ENCODE assay signal across 20 cellular contexts in genomic region chr22:49780281-49780991, GRCh38. TPM values are rescaled to one million over a fixed set of nuclear protein-coding genes. Genes with fewer than 3 reads are reported as not detected.
A peak's percentile ranks its signal among the peaks of the same experiment; 100 is the strongest.
DNase-seq lines count a peak whose midpoint lies in the region; TF ChIP-seq lines count a peak whose summit lies in the region.
"Had no signal": no experiment of that assay in that cellular context is flagged by ENCODE, and none has a peak within 500 bp of the region (broad histone marks: within the 10 kb centered on the region; RNA-seq: fewer than 3 reads in every experiment).

No MANE protein-coding gene starts in this region.

- peaks cover 16% of the 10 kb centered on the region for H3K36me3 ChIP-seq in cardiac muscle cell
- H3K36me3 ChIP-seq in right atrium auricular region = peaks cover 36% of the 10 kb centered on the region
- H3K36me3 ChIP-seq in stomach smooth muscle (ENCODE audit: control insufficient read depth in 2 of 2, insufficient read depth in 2 of 2, low read length in 2 of 2) = peaks cover 19 to 29% of the 10 kb centered on the region in 2 donors

- H3K4me1 Mint-ChIP-seq in dendritic cell treated with granulocyte-macrophage colony-stimulating factor and Interleukin-4, amounts not matched to agents 40 ng/mL and 50 ng/mL, for 4 days (ENCODE audit: low read depth) = peaks cover 15% of the 10 kb centered on the region
- no peaks in the 10 kb centered on the region for H3K4me1 Mint-ChIP-seq in mesothelial cell of epicardium
- no peaks in the 10 kb centered on the region for H3K4me1 Mint-ChIP-seq in activated T-helper 2 cell treated with anti-CD3 and anti-CD28 coated beads, Interferon-gamma antibody, Interleukin-2, Interleukin-4, amounts not matched to agents 10 μg/mL and 5 μg/mL and 100 μg/mL, durations not matched to agents 14 hours and 24 hours and 36 hours (ENCODE audit: low read depth)

- no peaks in the 10 kb centered on the region for H3K9me3 ChIP-seq in cardiac muscle cell (ENCODE audit: low read depth)
- H3K9me3 ChIP-seq in right atrium auricular region = no peaks in the 10 kb centered on the region
- no peaks in the 10 kb centered on the region for H3K9me3 ChIP-seq in stomach smooth muscle (ENCODE audit: control insufficient read depth in 2 of 2, low read length in 2 of 2)
- H3K9me3 ChIP-seq: body of pancreas, esophagus squamous epithelium had no signal

- no peaks in the 10 kb centered on the region for H3K9me3 Mint-ChIP-seq in dendritic cell treated with granulocyte-macrophage colony-stimulating factor and Interleukin-4, amounts not matched to agents 40 ng/mL and 50 ng/mL, for 4 days
- no peaks in the 10 kb centered on the region for H3K9me3 Mint-ChIP-seq in mesothelial cell of epicardium
- no peaks in the 10 kb centered on the region for H3K9me3 Mint-ChIP-seq in activated T-helper 2 cell treated with anti-CD3 and anti-CD28 coated beads, Interferon-gamma antibody, Interleukin-2, Interleukin-4, amounts not matched to agents 10 μg/mL and 5 μg/mL and 100 μg/mL, durations not matched to agents 14 hours and 24 hours and 36 hours
- H3K9me3 Mint-ChIP-seq: activated naive CD4-positive, alpha-beta T cell treated with anti-CD3 and anti-CD28 coated beads, Interleukin-2, amount 50 U/mL, for 24 hours; CD8-positive, alpha-beta memory T cell; stimulated activated naive CD8-positive, alpha-beta T cell treated with anti-CD3 and anti-CD28 coated beads, Interleukin-15, amount 100 ng/mL, for 72 hours had no signal

- TF ChIP-seq CTCF in cardiac muscle cell (IDR thresholded peaks at IDR 0.05; ENCODE audit: low read depth, low read length) (no peak), right atrium auricular region (IDR thresholded peaks at IDR 0.05) (no peak), mesothelial cell of epicardium (IDR thresholded peaks at IDR 0.05; ENCODE audit: unreplicated experiment) (no peak)

- intact Hi-C loops in dendritic cell treated with granulocyte-macrophage colony-stimulating factor and Interleukin-4, amounts not matched to agents 40 ng/mL and 50 ng/mL, for 4 days (cut with micrococcal nuclease) = no loop called here
- intact Hi-C loops in activated T-helper 2 cell treated with anti-CD3 and anti-CD28 coated beads, Interferon-gamma antibody, Interleukin-2, Interleukin-4, amounts not matched to agents 10 μg/mL and 5 μg/mL and 100 μg/mL, durations not matched to agents 14 hours and 24 hours and 36 hours (cut with micrococcal nuclease) = no loop called here

- DNase-seq in cardiac muscle cell (ENCODE audit: low read depth in 1 of 2, low spot score in 1 of 2) = no peak
- no peak for DNase-seq in right atrium auricular region (ENCODE audit: low spot score)
- DNase-seq in mesothelial cell of epicardium (ENCODE audit: low spot score in 2 of 2, unreplicated experiment in 2 of 2) = no peak
- DNase-seq in SKM-1 (lab: John Stamatoyannopoulos, UW; ENCODE audit: unreplicated experiment) = no peak
- DNase-seq in NCI-H2029 treated with DMSO at 0.1 percent for 48 hours (lab: John Stamatoyannopoulos, UW) = no peak
- DNase-seq in activated T-helper 2 cell treated with anti-CD3 and anti-CD28 coated beads, Interferon-gamma antibody, Interleukin-2, Interleukin-4, amounts not matched to agents 10 μg/mL and 5 μg/mL and 100 μg/mL, durations not matched to agents 14 hours and 24 hours and 36 hours (ENCODE audit: low spot score) = no peak
- DNase-seq: ACHN; activated CD4-positive, alpha-beta T cell treated with anti-CD3 and anti-CD28 coated beads for 36 hours; activated CD8-positive, alpha-beta memory T cell treated with anti-CD3 and anti-CD28 coated beads, Interleukin-2, amount 50 U/mL, for 48 hours; body of pancreas; CD8-positive, alpha-beta memory T cell; esophagus squamous epithelium; hippocampal formation; NCI-H446 treated with DMSO at 0.1 percent for 48 hours; stimulated activated naive CD8-positive, alpha-beta T cell treated with anti-CD3 and anti-CD28 coated beads, Interleukin-15, amount 100 ng/mL, for 72 hours; T-helper 9 cell had no signal

- H3K9ac ChIP-seq in stomach smooth muscle (ENCODE audit: low read length in 2 of 2) = no peak overlapping the region
- H3K9ac ChIP-seq: KMS-11 had no signal

- H3K4me1 ChIP-seq in cardiac muscle cell (ENCODE audit: low read depth) (peaks cover 7% of the 10 kb centered on the region), right atrium auricular region (peaks cover 0 to 23% of the 10 kb centered on the region in 2 donors), stomach smooth muscle (ENCODE audit: control insufficient read depth, insufficient read depth, low read length) (peaks cover 26% of the 10 kb centered on the region)
- H3K4me1 ChIP-seq: body of pancreas had no signal

- H3K4me3 ChIP-seq in cardiac muscle cell (no peak overlapping the region), right atrium auricular region (no peak overlapping the region), stomach smooth muscle (ENCODE audit: low read length in 2 of 2) (no peak overlapping the region)
- H3K4me3 ChIP-seq: body of pancreas, esophagus squamous epithelium had no signal

- peak overlapping the region; percentile 73 for H3K27ac ChIP-seq in cardiac muscle cell
- peak overlapping the region in 1 of 2 donors; percentile 32 for H3K27ac ChIP-seq in right atrium auricular region
- peak overlapping the region; percentile 24 for H3K27ac ChIP-seq in stomach smooth muscle (ENCODE audit: low read length)
- H3K27ac ChIP-seq: body of pancreas, esophagus squamous epithelium, KMS-11 had no signal

- H3K27me3 ChIP-seq in cardiac muscle cell = no peaks in the 10 kb centered on the region
- H3K27me3 ChIP-seq in right atrium auricular region = no peaks in the 10 kb centered on the region
- H3K27me3 ChIP-seq in stomach smooth muscle (ENCODE audit: control insufficient read depth in 1 of 2, insufficient read depth in 2 of 2, low read length in 2 of 2) = no peaks in the 10 kb centered on the region
- H3K27me3 ChIP-seq: body of pancreas, esophagus squamous epithelium had no signal

- no peaks in the 10 kb centered on the region for H3K27me3 Mint-ChIP-seq in dendritic cell treated with granulocyte-macrophage colony-stimulating factor and Interleukin-4, amounts not matched to agents 40 ng/mL and 50 ng/mL, for 4 days
- no peaks in the 10 kb centered on the region for H3K27me3 Mint-ChIP-seq in mesothelial cell of epicardium (ENCODE audit: low read depth)
- no peaks in the 10 kb centered on the region for H3K27me3 Mint-ChIP-seq in activated T-helper 2 cell treated with anti-CD3 and anti-CD28 coated beads, Interferon-gamma antibody, Interleukin-2, Interleukin-4, amounts not matched to agents 10 μg/mL and 5 μg/mL and 100 μg/mL, durations not matched to agents 14 hours and 24 hours and 36 hours (ENCODE audit: low read depth)
- H3K27me3 Mint-ChIP-seq: activated CD4-positive, alpha-beta T cell treated with anti-CD3 and anti-CD28 coated beads for 36 hours; activated naive CD4-positive, alpha-beta T cell treated with anti-CD3 and anti-CD28 coated beads, Interleukin-2, amount 50 U/mL, for 24 hours; CD8-positive, alpha-beta memory T cell; stimulated activated naive CD8-positive, alpha-beta T cell treated with anti-CD3 and anti-CD28 coated beads, Interleukin-15, amount 100 ng/mL, for 72 hours had no signal

- peak overlapping the region; percentile 34 for H3K27ac Mint-ChIP-seq in dendritic cell treated with granulocyte-macrophage colony-stimulating factor and Interleukin-4, amounts not matched to agents 40 ng/mL and 50 ng/mL, for 4 days
- H3K27ac Mint-ChIP-seq in mesothelial cell of epicardium = peak overlapping the region; percentile 26
- H3K27ac Mint-ChIP-seq in activated T-helper 2 cell treated with anti-CD3 and anti-CD28 coated beads, Interferon-gamma antibody, Interleukin-2, Interleukin-4, amounts not matched to agents 10 μg/mL and 5 μg/mL and 100 μg/mL, durations not matched to agents 14 hours and 24 hours and 36 hours = no peak overlapping the region
- H3K27ac Mint-ChIP-seq: activated CD4-positive, alpha-beta T cell treated with anti-CD3 and anti-CD28 coated beads for 36 hours; activated naive CD4-positive, alpha-beta T cell treated with anti-CD3 and anti-CD28 coated beads, Interleukin-2, amount 50 U/mL, for 24 hours had no signal

- H3K36me3 Mint-ChIP-seq in dendritic cell treated with granulocyte-macrophage colony-stimulating factor and Interleukin-4, amounts not matched to agents 40 ng/mL and 50 ng/mL, for 4 days (ENCODE audit: low read depth) = peaks cover 99% of the 10 kb centered on the region
- peaks cover 11% of the 10 kb centered on the region for H3K36me3 Mint-ChIP-seq in mesothelial cell of epicardium
- peaks cover 30% of the 10 kb centered on the region for H3K36me3 Mint-ChIP-seq in activated T-helper 2 cell treated with anti-CD3 and anti-CD28 coated beads, Interferon-gamma antibody, Interleukin-2, Interleukin-4, amounts not matched to agents 10 μg/mL and 5 μg/mL and 100 μg/mL, durations not matched to agents 14 hours and 24 hours and 36 hours (ENCODE audit: low read depth)

- no peak overlapping the region for H3K4me3 Mint-ChIP-seq in dendritic cell treated with granulocyte-macrophage colony-stimulating factor and Interleukin-4, amounts not matched to agents 40 ng/mL and 50 ng/mL, for 4 days
- no peak overlapping the region for H3K4me3 Mint-ChIP-seq in mesothelial cell of epicardium
- no peak overlapping the region for H3K4me3 Mint-ChIP-seq in activated T-helper 2 cell treated with anti-CD3 and anti-CD28 coated beads, Interferon-gamma antibody, Interleukin-2, Interleukin-4, amounts not matched to agents 10 μg/mL and 5 μg/mL and 100 μg/mL, durations not matched to agents 14 hours and 24 hours and 36 hours (ENCODE audit: low read depth)
- H3K4me3 Mint-ChIP-seq: activated CD4-positive, alpha-beta T cell treated with anti-CD3 and anti-CD28 coated beads for 36 hours; activated naive CD4-positive, alpha-beta T cell treated with anti-CD3 and anti-CD28 coated beads, Interleukin-2, amount 50 U/mL, for 24 hours; stimulated activated naive CD8-positive, alpha-beta T cell treated with anti-CD3 and anti-CD28 coated beads, Interleukin-15, amount 100 ng/mL, for 72 hours had no signal

RNA-seq across cellular contexts. Expression of gene BRD1, which starts 47.2 kb away (rescaled TPM):
- 40.9 and 42.9 TPM in 2 replicates for total RNA-seq in cardiac muscle cell
- 25.8 and 27.1 TPM in 2 replicates for polyA plus RNA-seq in cardiac muscle cell
- total RNA-seq in right atrium auricular region = 10 to 100 TPM; 17.7 to 20.8 TPM
- 60.3 to 65.0 TPM (median 64.1 TPM) in 3 replicates for total RNA-seq in mesothelial cell of epicardium
- total RNA-seq in activated T-helper 2 cell treated with anti-CD3 and anti-CD28 coated beads, Interferon-gamma antibody, Interleukin-2, Interleukin-4, amounts not matched to agents 10 μg/mL and 5 μg/mL and 100 μg/mL, durations not matched to agents 14 hours and 24 hours and 36 hours = 41.3 and 46.2 TPM in 2 replicates
